In the genomic region with DNA sequence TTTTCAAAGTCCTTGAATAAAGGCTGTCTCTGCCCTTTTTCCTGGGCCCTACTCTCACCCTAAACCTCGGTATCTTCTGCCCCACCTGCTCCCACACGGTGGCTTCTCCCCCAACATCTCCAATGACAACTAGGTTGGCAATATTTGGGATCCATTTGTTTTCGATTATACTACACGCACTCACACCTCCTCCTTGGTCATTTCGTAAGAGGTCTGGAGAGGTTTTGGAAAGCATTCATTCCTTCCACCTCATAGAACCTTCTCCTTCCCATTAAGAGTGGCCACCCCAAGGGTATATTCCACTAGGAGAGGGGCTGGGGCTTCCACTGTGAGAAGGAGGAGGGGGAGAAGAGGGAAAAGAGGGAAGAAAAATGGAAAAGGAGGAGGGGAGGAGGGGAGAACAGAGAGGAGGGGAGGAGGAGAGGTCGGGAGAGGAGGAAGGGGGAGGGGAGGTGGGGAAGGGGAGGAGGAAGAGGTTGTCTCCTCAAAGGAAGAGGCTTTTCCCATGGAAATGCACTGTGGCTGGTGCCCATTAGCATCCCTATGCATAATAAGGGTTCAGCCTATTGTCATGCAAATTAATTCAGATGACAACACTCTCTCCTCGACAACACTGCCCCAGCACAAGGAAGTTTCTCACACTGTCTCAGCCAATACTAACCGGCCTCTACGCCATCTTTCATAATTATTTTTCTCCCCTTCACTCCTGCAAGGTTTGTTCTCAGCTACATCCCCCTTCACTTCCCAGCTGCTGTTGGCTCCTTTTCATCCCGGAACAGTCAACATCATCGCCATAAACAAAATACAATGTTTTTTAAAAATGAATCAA, we compare ENCODE assay signal across 16 cellular contexts. TPM values are rescaled to one million over a fixed set of nuclear protein-coding genes. Genes with fewer than 3 reads are reported as not detected.
DNase-seq lines count a peak whose midpoint lies in the region; ATAC-seq and TF ChIP-seq lines count a peak whose summit lies in the region.
"Had no signal": no experiment of that assay in that cellular context is flagged by ENCODE, and none has a peak within 500 bp of the region (broad histone marks: within the 10 kb centered on the region; RNA-seq: fewer than 3 reads in every experiment).

No MANE protein-coding gene starts in this region.

- H3K27ac ChIP-seq in neural cell (ENCODE audit: low read length) = peak overlapping the region; percentile 20
- H3K27ac ChIP-seq: neutrophil had no signal

- H3K4me3 Mint-ChIP-seq in Caco-2 (ENCODE audit: unreplicated experiment) = peak overlapping the region; percentile 45
- H3K4me3 Mint-ChIP-seq in stimulated activated naive CD8-positive, alpha-beta T cell treated with anti-CD3 and anti-CD28 coated beads, Interleukin-15, amount 100 ng/mL, for 72 hours = no peak overlapping the region
- H3K4me3 Mint-ChIP-seq: activated CD4-positive, alpha-beta memory T cell treated with anti-CD3 and anti-CD28 coated beads, Interleukin-2, amount 10 ng/mL, durations not matched to agents 7 days and 5 days; stimulated activated naive CD8-positive, alpha-beta T cell treated with anti-CD3 and anti-CD28 coated beads, Interleukin-15, Interleukin-2, amounts not matched to agents 100 ng/mL and 50 ng/mL, for 24 hours; T-helper 1 cell treated with Interleukin-12 subunit alpha and Interleukin-12 subunit beta and Interleukin-4 antibody, amounts not matched to agents 30 μg/mL and 1 μg/mL, for 36 hours had no signal

- H3K79me2 ChIP-seq in neural cell (replicated peaks; ENCODE audit: insufficient read depth, low read length) = no peaks in the 10 kb centered on the region

- CTCF ChIA-PET in Caco-2 (lab: Charles Lee) = interaction anchor here (0.6 to 1.0 kb wide), 2 partner anchors 32 to 263 kb away, joined by 3 to 10 read pairs; no protein-coding TSS in a partner anchor

- no peak for TF ChIP-seq EP300 in neural cell (conservative IDR thresholded peaks at IDR 0.05; ENCODE audit: poor library complexity, severe bottlenecking)

- no peaks in the 10 kb centered on the region for H3F3A ChIP-seq in neural cell (ENCODE audit: insufficient read depth, low read length, poor library complexity, severe bottlenecking)

- H3K9me3 Mint-ChIP-seq in Caco-2 (ENCODE audit: unreplicated experiment) = peaks cover 15% of the 10 kb centered on the region
- peaks cover 0 to 8% of the 10 kb centered on the region in 2 donors for H3K9me3 Mint-ChIP-seq in stimulated activated naive CD8-positive, alpha-beta T cell treated with anti-CD3 and anti-CD28 coated beads, Interleukin-15, amount 100 ng/mL, for 72 hours
- H3K9me3 Mint-ChIP-seq: T-helper 1 cell treated with Interleukin-12 subunit alpha and Interleukin-12 subunit beta and Interleukin-4 antibody, amounts not matched to agents 30 μg/mL and 1 μg/mL, for 36 hours had no signal

- H3K36me3 ChIP-seq in Caco-2 (ENCODE audit: control insufficient read depth, insufficient read depth, low read length) = no peaks in the 10 kb centered on the region; the same call in 1 of the 2 replicates
- H3K36me3 ChIP-seq in neural cell (ENCODE audit: insufficient read depth, low read length) = no peaks in the 10 kb centered on the region
- H3K36me3 ChIP-seq: BE2C, neutrophil had no signal

- H3K9me2 ChIP-seq in neural cell (ENCODE audit: insufficient read depth, low read length) = no peaks in the 10 kb centered on the region

- peaks cover 26% of the 10 kb centered on the region for H3K4me1 Mint-ChIP-seq in Caco-2 (ENCODE audit: low read depth, unreplicated experiment)
- H3K4me1 Mint-ChIP-seq in stimulated activated naive CD8-positive, alpha-beta T cell treated with anti-CD3 and anti-CD28 coated beads, Interleukin-15, amount 100 ng/mL, for 72 hours = no peaks in the 10 kb centered on the region
- H3K4me1 Mint-ChIP-seq: activated CD4-positive, alpha-beta memory T cell treated with anti-CD3 and anti-CD28 coated beads, Interleukin-2, amount 10 ng/mL, durations not matched to agents 7 days and 5 days had no signal

- no peak for ATAC-seq in GM21423 (IDR thresholded peaks at IDR 0.05; ENCODE audit: unreplicated experiment)
- no peak for ATAC-seq in stimulated activated naive CD8-positive, alpha-beta T cell treated with anti-CD3 and anti-CD28 coated beads, Interleukin-15, amount 100 ng/mL, for 72 hours
- ATAC-seq: activated naive CD4-positive, alpha-beta T cell treated with anti-CD3 and anti-CD28 coated beads, Interleukin-2, amount 50 U/mL, for 72 hours had no signal

- no peak overlapping the region for H2AFZ ChIP-seq in neural cell (ENCODE audit: low read depth, low read length)

- no peak overlapping the region for H3K4me2 ChIP-seq in neural cell (ENCODE audit: low read length)

- intact Hi-C loops in Caco-2 (cut with micrococcal nuclease; ENCODE audit: unreplicated experiment) (loop anchor here (1.0 kb wide), 1 partner anchor 31 kb away; no protein-coding TSS in a partner anchor), head of caudate nucleus (cut with DNase I) (no loop called here)

- POLR2A ChIA-PET in Caco-2 (lab: Charles Lee) = no interaction called here

- H3K4me1 ChIP-seq in Caco-2 = peaks cover 27% of the 10 kb centered on the region

- H3K36me3 Mint-ChIP-seq in Caco-2 (ENCODE audit: insufficient read depth, unreplicated experiment) = no peaks in the 10 kb centered on the region

- peaks cover 3% of the 10 kb centered on the region for H3K27me3 Mint-ChIP-seq in Caco-2 (ENCODE audit: insufficient read depth, unreplicated experiment)
- H3K27me3 Mint-ChIP-seq in stimulated activated naive CD8-positive, alpha-beta T cell treated with anti-CD3 and anti-CD28 coated beads, Interleukin-15, amount 100 ng/mL, for 72 hours = peaks cover 20% of the 10 kb centered on the region
- H3K27me3 Mint-ChIP-seq: activated CD4-positive, alpha-beta memory T cell treated with anti-CD3 and anti-CD28 coated beads, Interleukin-2, amount 10 ng/mL, durations not matched to agents 7 days and 5 days; stimulated activated naive CD8-positive, alpha-beta T cell treated with anti-CD3 and anti-CD28 coated beads, Interleukin-15, Interleukin-2, amounts not matched to agents 100 ng/mL and 50 ng/mL, for 24 hours had no signal

- no peak for TF ChIP-seq RAD21 in neural cell (conservative IDR thresholded peaks at IDR 0.05)

- no TSS peak for BruUV-seq in Caco-2 (replicated peaks; lab: Mats Ljungman, UMichigan)

- no peak overlapping the region for H3K9ac ChIP-seq in neural cell (ENCODE audit: low read length)

- DNase-seq in Caco-2 (no peak), NCI-H69 (lab: John Stamatoyannopoulos, UW) (peak; percentile 24), head of caudate nucleus (peak in 30 of 42 donors; percentile 15 to 82 (median 54)), NCI-H1092 treated with DMSO at 0.1 percent for 48 hours (lab: John Stamatoyannopoulos, UW) (no peak), NCI-H187 treated with DMSO at 0.1 percent for 48 hours (lab: John Stamatoyannopoulos, UW) (no peak)
- DNase-seq in stimulated activated naive CD8-positive, alpha-beta T cell treated with anti-CD3 and anti-CD28 coated beads, Interleukin-15, amount 100 ng/mL, for 72 hours = no peak
- DNase-seq: activated CD4-positive, alpha-beta memory T cell treated with anti-CD3 and anti-CD28 coated beads, Interleukin-2, amount 10 ng/mL, durations not matched to agents 7 days and 5 days; effector CD8-positive, alpha-beta T cell; stimulated activated CD4-positive, alpha-beta T cell treated with anti-CD3 and anti-CD28 coated beads, Interleukin-2, amount 100 ng/mL, for 24 hours had no signal

- H3K27me3 ChIP-seq in Caco-2 (replicated peaks; ENCODE audit: control insufficient read depth, insufficient read depth, low read length) = no peaks in the 10 kb centered on the region
- no peaks in the 10 kb centered on the region for H3K27me3 ChIP-seq in neural cell (ENCODE audit: insufficient read depth, low read depth, low read length)
- H3K27me3 ChIP-seq: BE2C, neutrophil had no signal

- H3K27ac Mint-ChIP-seq in Caco-2 (ENCODE audit: unreplicated experiment) = peak overlapping the region; percentile 87
- no peak overlapping the region for H3K27ac Mint-ChIP-seq in stimulated activated naive CD8-positive, alpha-beta T cell treated with anti-CD3 and anti-CD28 coated beads, Interleukin-15, amount 100 ng/mL, for 72 hours
- H3K27ac Mint-ChIP-seq: activated CD4-positive, alpha-beta memory T cell treated with anti-CD3 and anti-CD28 coated beads, Interleukin-2, amount 10 ng/mL, durations not matched to agents 7 days and 5 days; stimulated activated naive CD8-positive, alpha-beta T cell treated with anti-CD3 and anti-CD28 coated beads, Interleukin-15, Interleukin-2, amounts not matched to agents 100 ng/mL and 50 ng/mL, for 24 hours; T-helper 1 cell treated with Interleukin-12 subunit alpha and Interleukin-12 subunit beta and Interleukin-4 antibody, amounts not matched to agents 30 μg/mL and 1 μg/mL, for 36 hours had no signal

- no peak overlapping the region for H3K4me3 ChIP-seq in Caco-2 (ENCODE audit: low read depth, low read length)
- H3K4me3 ChIP-seq in neural cell (ENCODE audit: low read length) = no peak overlapping the region

- H4K20me1 ChIP-seq in neural cell (ENCODE audit: insufficient read depth) = no peaks in the 10 kb centered on the region

- no peak for TF ChIP-seq CTCF in Caco-2 (IDR thresholded peaks at IDR 0.05; ENCODE audit: insufficient read depth in 1 of 2, low read depth in 1 of 2, low read length in 1 of 2, severe bottlenecking in 1 of 2, unreplicated experiment in 1 of 2)
- no peak for TF ChIP-seq CTCF in neural cell (IDR thresholded peaks at IDR 0.05; ENCODE audit: poor library complexity, severe bottlenecking)

- H3K9me3 ChIP-seq in Caco-2 (no peaks in the 10 kb centered on the region), neural cell (ENCODE audit: low read length) (no peaks in the 10 kb centered on the region)
- H3K9me3 ChIP-seq: BE2C, neutrophil had no signal

TF ChIP-seq in neural cell, 6 proteins besides CTCF, POLR2A, EP300 and RAD21 (continues in another document):
- TF ChIP-seq POLR2AphosphoS5 (IDR thresholded peaks at IDR 0.05) = no peak

RNA-seq across cellular contexts. Expression of a gene that starts 30.0 kb away (rescaled TPM):
- 46.2 and 51.5 TPM in 2 replicates for total RNA-seq in Caco-2 (2022)
- 0.34 and 0.68 TPM in 2 replicates for polyA plus RNA-seq in neural cell
- polyA minus RNA-seq in neural cell = 0.73 and 1.3 TPM in 2 replicates
- total RNA-seq: activated CD4-positive, alpha-beta memory T cell treated with anti-CD3 and anti-CD28 coated beads, Interleukin-2, amount 10 ng/mL, durations not matched to agents 7 days and 5 days; activated naive CD4-positive, alpha-beta T cell treated with anti-CD3 and anti-CD28 coated beads, Interleukin-2, amount 50 U/mL, for 72 hours had no signal

Comparison
In these comparisons a context has a peak if more than half of its experiments do, and no peak if none do; other contexts are left out.
1. DNase-seq: peak in NCI-H69 (single experiment) and head of caudate nucleus (30 of 42); none in Caco-2 (0 of 2), NCI-H1092 treated with DMSO at 0.1 percent for 48 hours (single experiment), NCI-H187 treated with DMSO at 0.1 percent for 48 hours (single experiment) and stimulated activated naive CD8-positive, alpha-beta T cell treated with anti-CD3 and anti-CD28 coated beads, Interleukin-15, amount 100 ng/mL, for 72 hours (0 of 2).